In genomic region chr2:156982615-156983014, GRCh38 we compare ENCODE assay signal across 29 cellular contexts.
"Had no signal": no experiment of that assay in that cellular context is flagged by ENCODE, and none has a peak within 500 bp of the region (broad histone marks: within the 10 kb centered on the region; RNA-seq: fewer than 3 reads in every experiment).

No MANE protein-coding gene starts in this region.

- H3K79me2 ChIP-seq: hepatocyte had no signal

- H3K27ac ChIP-seq: adrenal gland, body of pancreas, cardiac muscle cell, colonic mucosa, dorsolateral prefrontal cortex, gastrocnemius medialis, hepatocyte, right atrium auricular region, tibial nerve had no signal

- ATAC-seq: body of pancreas; gastrocnemius medialis; naive thymus-derived CD8-positive, alpha-beta T cell had no signal

- H3K27me3 ChIP-seq: adrenal gland, body of pancreas, cardiac muscle cell, colonic mucosa, gastrocnemius medialis, hepatocyte, right atrium auricular region, tibial nerve had no signal

- H3K36me3 ChIP-seq: adrenal gland, cardiac muscle cell, colonic mucosa, gastrocnemius medialis, right atrium auricular region, tibial nerve had no signal

- H3K4me1 ChIP-seq: adrenal gland, body of pancreas, colonic mucosa, gastrocnemius medialis, right atrium auricular region, tibial nerve had no signal

- H2AFZ ChIP-seq: hepatocyte had no signal

- DNase-seq: activated CD4-positive, alpha-beta memory T cell treated with anti-CD3 and anti-CD28 coated beads for 36 hours; activated CD4-positive, alpha-beta T cell treated with anti-CD3 and anti-CD28 coated beads, Interleukin-2, amount 10 ng/mL, durations not matched to agents 24 days and 14 days; activated CD4-positive, CD25-positive, alpha-beta regulatory T cell treated with anti-CD3 and anti-CD28 coated beads, Interleukin-2, amount 50 U/mL, for 72 hours; activated CD8-positive, alpha-beta memory T cell treated with anti-CD3 and anti-CD28 coated beads, Interleukin-2, amount 50 U/mL, for 4 hours; activated effector memory CD4-positive, alpha-beta T cell treated with anti-CD3 and anti-CD28 coated beads, Interleukin-2, amount 50 U/mL, for 16 hours; activated naive CD4-positive, alpha-beta T cell treated with anti-CD3 and anti-CD28 coated beads for 36 hours; activated naive CD8-positive, alpha-beta T cell treated with anti-CD3 and anti-CD28 coated beads for 36 hours; activated T-cell treated with anti-CD3 and anti-CD28 coated beads, Interleukin-2, amount 50 U/mL, for 1 hour; adrenal gland; aorta; body of pancreas; cerebellar nuclear complex; colonic mucosa; dorsolateral prefrontal cortex; effector memory CD4-positive, alpha-beta T cell; gastrocnemius medialis; mesenchymal stem cell; naive thymus-derived CD8-positive, alpha-beta T cell; occipital lobe; stimulated activated CD4-positive, alpha-beta T cell treated with anti-CD3 and anti-CD28 coated beads, Interleukin-15, amount 100 ng/mL, for 24 hours; stimulated activated CD4-positive, alpha-beta T cell treated with anti-CD3 and anti-CD28 coated beads, Interleukin-2, amount 100 ng/mL, for 24 hours; stimulated activated naive CD4-positive, alpha-beta T cell; T1000 had no signal

- FAIRE-seq: keratinocyte had no signal

- H3K4me3 ChIP-seq: adrenal gland, body of pancreas, cardiac muscle cell, colonic mucosa, dorsolateral prefrontal cortex, gastrocnemius medialis, hepatocyte, right atrium auricular region, smooth muscle cell, tibial nerve had no signal

- H3K4me2 ChIP-seq: hepatocyte, smooth muscle cell had no signal

- H3K9me3 ChIP-seq: adrenal gland, body of pancreas, colonic mucosa, gastrocnemius medialis, right atrium auricular region, tibial nerve had no signal
